8 cellular contexts compared by ENCODE assay signal in the genomic region with DNA sequence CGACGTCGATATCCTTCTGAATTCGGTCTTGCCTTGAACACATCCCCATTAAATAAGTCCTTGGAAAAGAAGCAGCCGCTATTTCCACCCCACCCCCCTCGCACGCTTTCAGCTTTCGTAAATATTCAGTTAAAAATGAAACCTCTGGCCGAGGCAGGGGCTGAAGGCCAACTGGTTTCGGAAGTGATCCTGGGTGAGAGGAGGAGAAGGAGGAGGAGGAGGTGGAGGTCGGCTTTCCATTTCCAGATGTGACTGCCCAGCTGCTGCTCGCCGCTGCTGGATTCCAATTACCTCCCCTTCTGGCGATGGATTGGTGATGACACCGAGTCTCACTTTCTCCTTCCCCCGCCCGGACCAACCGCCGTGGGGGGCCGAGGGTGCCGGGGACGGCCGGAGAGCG.
DNase-seq lines count a peak whose midpoint lies in the region; ATAC-seq and TF ChIP-seq lines count a peak whose summit lies in the region.
"Not testable (repeated sequence)": the region's sequence is repeated elsewhere in the genome, so short reads cannot be mapped to it uniquely, and the experiment has no call there.

No MANE protein-coding gene starts in this region.

- TF ChIP-seq POLR2A in esophagus muscularis mucosa (IDR thresholded peaks at IDR 0.05; ENCODE audit: low read depth) = not testable (repeated sequence)

- intact Hi-C loops in esophagus muscularis mucosa (cut with DNase I); left colon (cut with DNase I, micrococcal nuclease): not testable (repeated sequence)

- 0% methylated on average over 1 of the region's 24 CpGs for WGBS in esophagus muscularis mucosa
- 0% methylated on average over 14 of the region's 24 CpGs for WGBS in thymus

- H3K9ac ChIP-seq in adipocyte (ENCODE audit: low read length) = peak overlapping the region; percentile 77
- not testable (repeated sequence) for H3K9ac ChIP-seq in parathyroid adenoma

- H3F3A ChIP-seq in DOHH2 (ENCODE audit: control insufficient read depth, insufficient read depth) = not testable (repeated sequence)

- not testable (repeated sequence) for TF ChIP-seq EP300 in esophagus muscularis mucosa (IDR thresholded peaks at IDR 0.05)

- not testable (repeated sequence) for H3K9me3 ChIP-seq in DOHH2 (ENCODE audit: control insufficient read depth, insufficient read depth, low read length); MG63; adipocyte (ENCODE audit: control insufficient read depth, low read length); esophagus muscularis mucosa; parathyroid adenoma (ENCODE audit: control insufficient read depth, low read length); thymus (ENCODE audit: control insufficient read depth)

- H3K4me1 ChIP-seq in DOHH2 (ENCODE audit: control insufficient read depth, low read length); adipocyte (ENCODE audit: control insufficient read depth, insufficient read depth, low read length); esophagus muscularis mucosa; parathyroid adenoma; thymus (ENCODE audit: control insufficient read depth, insufficient read depth, low read length): not testable (repeated sequence)

- H2AFZ ChIP-seq in parathyroid adenoma = not testable (repeated sequence)

- not testable (repeated sequence) for ATAC-seq in left colon

- not testable (repeated sequence) for H3K27me3 ChIP-seq in DOHH2 (ENCODE audit: control insufficient read depth, low read length); MG63; adipocyte (replicated peaks; ENCODE audit: control insufficient read depth, insufficient read depth, low read length); esophagus muscularis mucosa; parathyroid adenoma (ENCODE audit: control insufficient read depth, insufficient read depth, low read length); thymus (ENCODE audit: control insufficient read depth, insufficient read depth)

- not testable (repeated sequence) for TF ChIP-seq CTCF in DOHH2 (IDR thresholded peaks at IDR 0.05; ENCODE audit: low read depth, low read length, poor library complexity, severe bottlenecking); WI38 (IDR thresholded peaks at IDR 0.05; ENCODE audit: low read depth, low read length); esophagus muscularis mucosa (IDR thresholded peaks at IDR 0.05); parathyroid adenoma (IDR thresholded peaks at IDR 0.05)

- H3K79me2 ChIP-seq in DOHH2 (ENCODE audit: control insufficient read depth, low read length); parathyroid adenoma: not testable (repeated sequence)

- peak overlapping the region; percentile 51 for H3K4me3 ChIP-seq in DOHH2 (ENCODE audit: low read length)
- H3K4me3 ChIP-seq in MG63 = peak overlapping the region; percentile 56
- H3K4me3 ChIP-seq in WI38 (ENCODE audit: low read depth, low read length) = peak overlapping the region; percentile 56
- H3K4me3 ChIP-seq in adipocyte (ENCODE audit: low read length) = peak overlapping the region; percentile 79
- peak overlapping the region; percentile 52 to 60 (median 56) for H3K4me3 ChIP-seq in esophagus muscularis mucosa
- peak overlapping the region; percentile 46 for H3K4me3 ChIP-seq in parathyroid adenoma (ENCODE audit: low read depth, low read length)
- peak overlapping the region; percentile 44 for H3K4me3 ChIP-seq in thymus (ENCODE audit: low read length)

- not testable (repeated sequence) for H3K27ac ChIP-seq in DOHH2 (ENCODE audit: low read depth, low read length); parathyroid adenoma
- H3K27ac ChIP-seq in esophagus muscularis mucosa (replicated peaks in 1 of 4) (peak overlapping the region; percentile 68 to 86 (median 79)), thymus (ENCODE audit: low read depth) (peak overlapping the region; percentile 60)

- not testable (repeated sequence) for H3K4me2 ChIP-seq in DOHH2 (ENCODE audit: low read length); parathyroid adenoma (ENCODE audit: low read length)

- DNase-seq in MG63 = peak; percentile 57
- peak; percentile 38 for DNase-seq in adipocyte (ENCODE audit: low read depth)
- DNase-seq in esophagus muscularis mucosa (ENCODE audit: extremely low spot score) = not testable (repeated sequence)
- peak; percentile 9 to 27 for DNase-seq in left colon

- H3K36me3 ChIP-seq in DOHH2 (ENCODE audit: control insufficient read depth, low read length); MG63; adipocyte (ENCODE audit: control insufficient read depth, insufficient read depth, low read length, severe bottlenecking); esophagus muscularis mucosa; parathyroid adenoma (ENCODE audit: control insufficient read depth, insufficient read depth, low read length); thymus (ENCODE audit: control insufficient read depth, insufficient read depth): not testable (repeated sequence)

- not testable (repeated sequence) for H4K20me1 ChIP-seq in DOHH2 (ENCODE audit: control insufficient read depth, insufficient read depth, low read depth, low read length)

- not testable (repeated sequence) for H3K9me2 ChIP-seq in DOHH2 (replicated peaks; ENCODE audit: control insufficient read depth, low read length)
